In the genomic region with DNA sequence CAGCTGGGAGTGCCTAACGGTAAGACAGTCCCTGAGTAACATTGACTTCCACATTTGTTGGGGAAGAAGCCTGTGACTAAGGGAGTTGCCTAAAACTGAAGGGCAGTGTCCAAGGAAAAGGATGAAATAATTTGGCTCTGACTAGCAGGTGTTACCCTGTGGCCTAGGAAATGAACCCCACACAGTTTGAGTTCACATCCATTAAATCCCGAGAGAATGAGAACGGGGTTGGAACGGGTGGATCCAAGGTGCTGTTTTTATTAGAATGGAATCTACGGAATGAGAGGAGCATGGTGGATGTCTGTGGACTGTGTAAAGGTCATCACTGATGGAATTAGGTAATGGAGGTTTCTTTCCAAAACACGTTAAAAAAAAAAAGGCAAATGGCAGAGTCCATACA, we compare ENCODE assay signal across 25 cellular contexts.
"Had no signal": no experiment of that assay in that cellular context is flagged by ENCODE, and none has a peak within 500 bp of the region (broad histone marks: within the 10 kb centered on the region; RNA-seq: fewer than 3 reads in every experiment).

No MANE protein-coding gene starts in this region.

- H3K9me3 ChIP-seq: breast epithelium, MG63 had no signal

- H3K27me3 Mint-ChIP-seq: activated B cell treated with CpG ODN at 0.5 μM for 24 hours; activated CD4-positive, alpha-beta T cell treated with anti-CD3 and anti-CD28 coated beads, Interleukin-2, amount 10 ng/mL, durations not matched to agents 24 days and 14 days; activated CD8-positive, alpha-beta memory T cell treated with anti-CD3 and anti-CD28 coated beads, Interleukin-2, amount 10 ng/mL, durations not matched to agents 7 days and 5 days; activated naive CD4-positive, alpha-beta T cell treated with anti-CD3 and anti-CD28 coated beads, Interleukin-2, amount 50 U/mL, for 24 hours; activated T-cell treated with anti-CD3 and anti-CD28 coated beads, Interleukin-2, amount 50 U/mL, for 24 hours; T-cell had no signal

- H3K27ac ChIP-seq: breast epithelium had no signal

- DNase-seq: activated B cell treated with CpG ODN at 0.5 μM for 24 hours; activated CD4-positive, alpha-beta T cell treated with anti-CD3 and anti-CD28 coated beads for 1 hour; activated CD4-positive, alpha-beta T cell treated with anti-CD3 and anti-CD28 coated beads, Interleukin-2, amount 10 ng/mL, durations not matched to agents 24 days and 14 days; activated CD4-positive, alpha-beta T cell treated with anti-CD3 and anti-CD28 coated beads, Interleukin-2, amount 50 U/mL, for 48 hours; activated CD8-positive, alpha-beta memory T cell treated with anti-CD3 and anti-CD28 coated beads, Interleukin-2, amount 10 ng/mL, durations not matched to agents 7 days and 5 days; activated effector memory CD4-positive, alpha-beta T cell treated with Interleukin-2 at 50 U/mL for 16 hours; activated naive CD4-positive, alpha-beta T cell; activated T-cell treated with anti-CD3 and anti-CD28 coated beads, Interleukin-2, amount 50 U/mL, for 24 hours; aorta; central memory CD4-positive, alpha-beta T cell; MG63; NCI-H1105; NCI-H1436 treated with DMSO at 0.1 percent for 48 hours; NCI-H187; NCI-H2081; NCI-H446; NCI-H524; PC-3; SHP77 treated with DMSO at 0.1 percent for 48 hours; T-cell; T-helper 2 cell; T1000 had no signal

- H3K36me3 ChIP-seq: breast epithelium, MG63 had no signal

- H3K27me3 ChIP-seq: breast epithelium, MG63 had no signal

- H3K27ac Mint-ChIP-seq: activated B cell treated with CpG ODN at 0.5 μM for 24 hours; activated CD4-positive, alpha-beta T cell treated with anti-CD3 and anti-CD28 coated beads, Interleukin-2, amount 10 ng/mL, durations not matched to agents 24 days and 14 days; activated CD8-positive, alpha-beta memory T cell treated with anti-CD3 and anti-CD28 coated beads, Interleukin-2, amount 10 ng/mL, durations not matched to agents 7 days and 5 days; activated naive CD4-positive, alpha-beta T cell treated with anti-CD3 and anti-CD28 coated beads, Interleukin-2, amount 50 U/mL, for 24 hours; activated T-cell treated with anti-CD3 and anti-CD28 coated beads, Interleukin-2, amount 50 U/mL, for 24 hours; activated T-helper 1 cell treated with anti-CD3 and anti-CD28 coated beads, Interleukin-12 subunit alpha, Interleukin-12 subunit beta, Interleukin-2, Interleukin-4 antibody, amounts not matched to agents 30 ng/mL and 10 ng/mL and 1 ng/mL, durations not matched to agents 14 hours and 24 hours and 36 hours; T-cell had no signal

- H3K4me3 ChIP-seq: breast epithelium, MG63 had no signal

- H3K4me1 Mint-ChIP-seq: activated B cell treated with CpG ODN at 0.5 μM for 24 hours; activated naive CD4-positive, alpha-beta T cell treated with anti-CD3 and anti-CD28 coated beads, Interleukin-2, amount 50 U/mL, for 24 hours; T-cell had no signal

- H3K4me3 Mint-ChIP-seq: activated B cell treated with CpG ODN at 0.5 μM for 24 hours; activated CD4-positive, alpha-beta T cell treated with anti-CD3 and anti-CD28 coated beads, Interleukin-2, amount 10 ng/mL, durations not matched to agents 24 days and 14 days; activated CD8-positive, alpha-beta memory T cell treated with anti-CD3 and anti-CD28 coated beads, Interleukin-2, amount 10 ng/mL, durations not matched to agents 7 days and 5 days; activated naive CD4-positive, alpha-beta T cell treated with anti-CD3 and anti-CD28 coated beads, Interleukin-2, amount 50 U/mL, for 24 hours; activated T-cell treated with anti-CD3 and anti-CD28 coated beads, Interleukin-2, amount 50 U/mL, for 24 hours; activated T-helper 1 cell treated with anti-CD3 and anti-CD28 coated beads, Interleukin-12 subunit alpha, Interleukin-12 subunit beta, Interleukin-2, Interleukin-4 antibody, amounts not matched to agents 30 ng/mL and 10 ng/mL and 1 ng/mL, durations not matched to agents 14 hours and 24 hours and 36 hours; T-cell had no signal

- H3K9me3 Mint-ChIP-seq: activated B cell treated with CpG ODN at 0.5 μM for 24 hours; activated CD4-positive, alpha-beta T cell treated with anti-CD3 and anti-CD28 coated beads, Interleukin-2, amount 10 ng/mL, durations not matched to agents 24 days and 14 days; activated naive CD4-positive, alpha-beta T cell treated with anti-CD3 and anti-CD28 coated beads, Interleukin-2, amount 50 U/mL, for 24 hours; activated T-cell treated with anti-CD3 and anti-CD28 coated beads, Interleukin-2, amount 50 U/mL, for 24 hours; activated T-helper 1 cell treated with anti-CD3 and anti-CD28 coated beads, Interleukin-12 subunit alpha, Interleukin-12 subunit beta, Interleukin-2, Interleukin-4 antibody, amounts not matched to agents 30 ng/mL and 10 ng/mL and 1 ng/mL, durations not matched to agents 14 hours and 24 hours and 36 hours; T-cell had no signal
